Comparison of ENCODE assay signal across 21 cellular contexts in genomic region chr3:29373016-29373690, GRCh38.
DNase-seq lines count a peak whose midpoint lies in the region; ATAC-seq, FAIRE-seq and TF ChIP-seq lines count a peak whose summit lies in the region.
"Had no signal": no experiment of that assay in that cellular context is flagged by ENCODE, and none has a peak within 500 bp of the region (broad histone marks: within the 10 kb centered on the region; RNA-seq: fewer than 3 reads in every experiment).

No MANE protein-coding gene starts in this region.

- peak overlapping the region; percentile 14 for H3K27ac Mint-ChIP-seq in chondrocyte (ENCODE audit: unreplicated experiment)
- H3K27ac Mint-ChIP-seq: activated naive CD8-positive, alpha-beta T cell treated with anti-CD3 and anti-CD28 coated beads, Interleukin-2, amount 10 ng/mL, durations not matched to agents 7 days and 5 days had no signal

- H3K27me3 Mint-ChIP-seq in chondrocyte (ENCODE audit: low read depth) = no peaks in the 10 kb centered on the region

- peaks cover 2% of the 10 kb centered on the region for H3K36me3 Mint-ChIP-seq in chondrocyte (ENCODE audit: low read depth)
- H3K36me3 Mint-ChIP-seq: activated naive CD8-positive, alpha-beta T cell treated with anti-CD3 and anti-CD28 coated beads, Interleukin-2, amount 10 ng/mL, durations not matched to agents 7 days and 5 days had no signal

- H3K4me1 Mint-ChIP-seq in chondrocyte (ENCODE audit: low read depth) = peaks cover 53% of the 10 kb centered on the region

- no peaks in the 10 kb centered on the region for H3K9me3 ChIP-seq in mesodermal cell (ENCODE audit: control insufficient read depth, low read length)
- H3K9me3 ChIP-seq: Peyer's patch had no signal

- H3K4me1 ChIP-seq in mesodermal cell (ENCODE audit: control insufficient read depth, insufficient read depth, low read length, poor library complexity, severe bottlenecking) = peaks cover 19% of the 10 kb centered on the region
- H3K4me1 ChIP-seq: Peyer's patch had no signal

- peak; percentile 4 for FAIRE-seq in HTR-8/SVneo (lab: Jason Lieb, UNC)

- peak overlapping the region; percentile 87 for H3K27ac ChIP-seq in mesodermal cell (ENCODE audit: low read depth, low read length, severe bottlenecking)
- H3K27ac ChIP-seq: coronary artery, hepatocyte, Peyer's patch had no signal

- peaks cover 11% of the 10 kb centered on the region for H3K36me3 ChIP-seq in mesodermal cell (ENCODE audit: control insufficient read depth, insufficient read depth, low read length)
- H3K36me3 ChIP-seq: Peyer's patch had no signal

- peaks cover 7% of the 10 kb centered on the region for H3K9me3 Mint-ChIP-seq in chondrocyte (ENCODE audit: low read depth)
- H3K9me3 Mint-ChIP-seq: activated naive CD8-positive, alpha-beta T cell treated with anti-CD3 and anti-CD28 coated beads, Interleukin-2, amount 10 ng/mL, durations not matched to agents 7 days and 5 days; activated T-cell treated with anti-CD3 and anti-CD28 coated beads, Interleukin-2, amount 50 U/mL, for 4 hours had no signal

- H3K4me3 ChIP-seq in mesodermal cell (ENCODE audit: extremely low read depth, insufficient read depth, low read length, poor library complexity, severe bottlenecking) = no peak overlapping the region
- H3K4me3 ChIP-seq: coronary artery, hepatocyte, Peyer's patch had no signal

- DNase-seq in Daoy (ENCODE audit: low read depth) = peak; percentile 31
- no peak for DNase-seq in HTR-8/SVneo (ENCODE audit: insufficient read length, low spot score)
- DNase-seq in chondrocyte (ENCODE audit: low spot score) = no peak
- DNase-seq in NCI-H1105 treated with DMSO at 0.1 percent for 48 hours (lab: John Stamatoyannopoulos, UW) = no peak
- DNase-seq in NCI-H187 treated with DMSO at 0.1 percent for 48 hours (lab: John Stamatoyannopoulos, UW) = no peak
- no peak for DNase-seq in NCI-H526 treated with DMSO at 0.1 percent for 48 hours (lab: John Stamatoyannopoulos, UW)
- DNase-seq: activated CD4-positive, alpha-beta T cell treated with anti-CD3 and anti-CD28 coated beads, Interleukin-2, amount 50 U/mL, for 48 hours; activated naive CD8-positive, alpha-beta T cell treated with anti-CD3 and anti-CD28 coated beads, Interleukin-2, amount 10 ng/mL, durations not matched to agents 7 days and 5 days; activated T-cell treated with anti-CD3 and anti-CD28 coated beads, Interleukin-2, amount 50 U/mL, for 4 hours; erythroblast; GF-D8; kidney glomerular epithelial cell; NCI-H2107; NCI-H774; occipital lobe; Peyer's patch; stimulated activated CD4-positive, alpha-beta T cell treated with anti-CD3 and anti-CD28 coated beads, Interleukin-4, amount 100 ng/mL, for 1 hour had no signal

- TF ChIP-seq CTCF in chondrocyte (IDR thresholded peaks at IDR 0.05) = no peak

- no peak for ATAC-seq in GM19397 (IDR thresholded peaks at IDR 0.05; ENCODE audit: unreplicated experiment)
- ATAC-seq: activated T-cell treated with anti-CD3 and anti-CD28 coated beads, Interleukin-2, amount 50 U/mL, for 4 hours had no signal

- no peak overlapping the region for H3K4me3 Mint-ChIP-seq in chondrocyte (ENCODE audit: unreplicated experiment)
- H3K4me3 Mint-ChIP-seq: activated naive CD8-positive, alpha-beta T cell treated with anti-CD3 and anti-CD28 coated beads, Interleukin-2, amount 10 ng/mL, durations not matched to agents 7 days and 5 days; activated T-cell treated with anti-CD3 and anti-CD28 coated beads, Interleukin-2, amount 50 U/mL, for 4 hours had no signal
